Comparison of ENCODE assay signal across 16 cellular contexts in genomic region chr12:27751386-27752047, GRCh38. TPM values are rescaled to one million over a fixed set of nuclear protein-coding genes. Genes with fewer than 3 reads are reported as not detected.
DNase-seq lines count a peak whose midpoint lies in the region; ATAC-seq and TF ChIP-seq lines count a peak whose summit lies in the region.
"Had no signal": no experiment of that assay in that cellular context is flagged by ENCODE, and none has a peak within 500 bp of the region (broad histone marks: within the 10 kb centered on the region; RNA-seq: fewer than 3 reads in every experiment).

No MANE protein-coding gene starts in this region.

- H3K4me1 ChIP-seq in liver (ENCODE audit: control insufficient read depth in 4 of 4, insufficient read depth in 4 of 4, low read length in 3 of 4), result peaks cover 3 to 30% (median 8%) of the 10 kb centered on the region in 4 donors
- H3K4me1 ChIP-seq: BLaER1 had no signal

- H3K27me3 Mint-ChIP-seq in WTC11 (ENCODE audit: low read depth), result no peaks in the 10 kb centered on the region
- H3K27me3 Mint-ChIP-seq: activated B cell treated with CpG ODN at 0.5 μM for 24 hours; central memory CD8-positive, alpha-beta T cell; natural killer cell treated with Interleukin-12 subunit alpha and Interleukin-12 subunit beta and Interleukin-15 and Interleukin-18, amount 100 ng/mL, for 72 hours had no signal

- no peak overlapping the region for H3K4me3 Mint-ChIP-seq in WTC11
- H3K4me3 Mint-ChIP-seq: activated B cell treated with CpG ODN at 0.5 μM for 24 hours; central memory CD8-positive, alpha-beta T cell; natural killer cell treated with Interleukin-12 subunit alpha and Interleukin-12 subunit beta and Interleukin-15 and Interleukin-18, amount 100 ng/mL, for 72 hours had no signal

- H3K36me3 Mint-ChIP-seq in WTC11, result peaks cover 14% of the 10 kb centered on the region

- H3K4me3 ChIP-seq in liver (ENCODE audit: low read depth in 1 of 3, low read length in 3 of 3), result no peak overlapping the region
- H3K4me3 ChIP-seq: BLaER1 had no signal

- no peaks in the 10 kb centered on the region for H3K9me3 ChIP-seq in liver (ENCODE audit: control insufficient read depth in 4 of 4, low read length in 3 of 4)
- H3K9me3 ChIP-seq: BLaER1 had no signal

- no peaks in the 10 kb centered on the region for H3K9me3 Mint-ChIP-seq in WTC11
- H3K9me3 Mint-ChIP-seq: activated B cell treated with CpG ODN at 0.5 μM for 24 hours; activated T-helper 2 cell treated with anti-CD3 and anti-CD28 coated beads, Interferon-gamma antibody, Interleukin-2, Interleukin-4, amounts not matched to agents 10 μg/mL and 5 μg/mL and 100 μg/mL, durations not matched to agents 14 hours and 24 hours and 36 hours; central memory CD8-positive, alpha-beta T cell; natural killer cell treated with Interleukin-12 subunit alpha and Interleukin-12 subunit beta and Interleukin-15 and Interleukin-18, amount 100 ng/mL, for 72 hours had no signal

- peaks cover 0 to 6% (median 1%) of the 10 kb centered on the region in 4 donors for H3K36me3 ChIP-seq in liver (ENCODE audit: control insufficient read depth in 4 of 4, insufficient read depth in 3 of 4, low read depth in 1 of 4, low read length in 3 of 4)

- no peak for TF ChIP-seq CTCF in C4-2B (conservative IDR thresholded peaks at IDR 0.05)
- TF ChIP-seq CTCF in WTC11 (IDR thresholded peaks at IDR 0.05), result no peak
- no peak for TF ChIP-seq CTCF in liver (IDR thresholded peaks at IDR 0.05; ENCODE audit: low read depth, low read length, missing input control)

- H3K27ac Mint-ChIP-seq in WTC11, result no peak overlapping the region
- H3K27ac Mint-ChIP-seq: activated B cell treated with CpG ODN at 0.5 μM for 24 hours; activated T-helper 2 cell treated with anti-CD3 and anti-CD28 coated beads, Interferon-gamma antibody, Interleukin-2, Interleukin-4, amounts not matched to agents 10 μg/mL and 5 μg/mL and 100 μg/mL, durations not matched to agents 14 hours and 24 hours and 36 hours; natural killer cell treated with Interleukin-12 subunit alpha and Interleukin-12 subunit beta and Interleukin-15 and Interleukin-18, amount 100 ng/mL, for 72 hours had no signal

- H3K27me3 ChIP-seq in liver (ENCODE audit: control insufficient read depth in 4 of 4, insufficient read depth in 4 of 4, low read length in 3 of 4), result no peaks in the 10 kb centered on the region
- H3K27me3 ChIP-seq: BLaER1 had no signal

- POLR2A ChIA-PET in WTC11 (lab: Charles Lee), result no interaction called here

- DNase-seq in NCI-H1105 (lab: John Stamatoyannopoulos, UW) (peak; percentile 15), WTC11 (ENCODE audit: low spot score) (no peak), activated gamma-delta T cell (lab: John Stamatoyannopoulos, UW) (no peak), globus pallidus (ENCODE audit: low spot score) (no peak)
- DNase-seq in activated CD8-positive, alpha-beta memory T cell treated with anti-CD3 and anti-CD28 coated beads for 24 hours, result no peak
- DNase-seq in activated naive CD4-positive, alpha-beta T cell (lab: John Stamatoyannopoulos, UW), result no peak
- DNase-seq: activated B cell treated with CpG ODN at 0.5 μM for 24 hours, NCI-H1417 treated with DMSO at 0.1 percent for 48 hours, SIG-M5 had no signal

- peak overlapping the region; percentile 78 for H3K27ac ChIP-seq in C4-2B
- H3K27ac ChIP-seq in liver (ENCODE audit: low read depth in 1 of 2, low read length in 2 of 2), result peak overlapping the region; percentile 52 to 57
- H3K27ac ChIP-seq: BLaER1 had no signal

- CTCF ChIA-PET in WTC11 (lab: Charles Lee), result interaction anchor here (1.3 kb wide), 1 partner anchor 19 kb away, joined by 5 read pairs; no protein-coding TSS in a partner anchor

- 56% methylated on average over 15 of the region's 15 CpGs for whole genome bisulfite sequencing in liver

- no peak for ATAC-seq in WTC11
- ATAC-seq: natural killer cell treated with Interleukin-12 subunit alpha and Interleukin-12 subunit beta and Interleukin-15 and Interleukin-18, amount 100 ng/mL, for 72 hours had no signal

- no peaks in the 10 kb centered on the region for H3K4me1 Mint-ChIP-seq in WTC11
- H3K4me1 Mint-ChIP-seq: activated B cell treated with CpG ODN at 0.5 μM for 24 hours had no signal

- TF ChIP-seq RAD21 in liver (IDR thresholded peaks at IDR 0.05), result no peak

- no peak overlapping the region for H3K9ac ChIP-seq in liver (ENCODE audit: low read depth in 1 of 2, low read length in 2 of 2)
- H3K9ac ChIP-seq: BLaER1 had no signal

TF ChIP-seq in WTC11, 78 proteins besides CTCF, POLR2A, EP300 and RAD21:
- TF ChIP-seq KAT7 (CRISPR knock-in tag; IDR thresholded peaks at IDR 0.05; ENCODE audit: borderline replicate concordance) (no peak), ZSCAN18 (CRISPR knock-in tag; IDR thresholded peaks at IDR 0.05) (no peak), NFE2L1 (CRISPR knock-in tag; IDR thresholded peaks at IDR 0.05) (0 out of 2 replicates have a peak, but pooled peaks have one; percentile 36)
TF ChIP-seq in WTC11: peak in this region for 1.

TF ChIP-seq in liver, 16 proteins besides CTCF, POLR2A, EP300 and RAD21:
- peak; percentile 36 for TF ChIP-seq YY1 (IDR thresholded peaks at IDR 0.05)
- peak; percentile 62 for TF ChIP-seq ZBTB33 (IDR thresholded peaks at IDR 0.05)
- no peak for TF ChIP-seq TAF1 (conservative IDR thresholded peaks at IDR 0.05)
- peak; percentile 70 for TF ChIP-seq FOXA2 (IDR thresholded peaks at IDR 0.05)
- peak; percentile 57 to 66 for TF ChIP-seq HNF4A (conservative IDR thresholded peaks at IDR 0.05)
- peak; percentile 73 for TF ChIP-seq FOXA1 (IDR thresholded peaks at IDR 0.05)
- peak in 1 of 2 donors; percentile 53 for TF ChIP-seq EGR1 (IDR thresholded peaks at IDR 0.05; ENCODE audit: low read depth in 2 of 2)
- no peak for TF ChIP-seq GABPA (IDR thresholded peaks at IDR 0.05 in 1 of 2, conservative IDR thresholded peaks at IDR 0.05 in 1 of 2)
- peak; percentile 63 to 71 for TF ChIP-seq JUND (IDR thresholded peaks at IDR 0.05)
- TF ChIP-seq HNF4G (IDR thresholded peaks at IDR 0.05), result no peak
- TF ChIP-seq, protein P1, sequence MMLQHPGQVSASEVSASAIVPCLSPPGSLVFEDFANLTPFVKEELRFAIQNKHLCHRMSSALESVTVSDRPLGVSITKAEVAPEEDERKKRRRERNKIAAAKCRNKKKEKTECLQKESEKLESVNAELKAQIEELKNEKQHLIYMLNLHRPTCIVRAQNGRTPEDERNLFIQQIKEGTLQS (IDR thresholded peaks at IDR 0.05), result peak; percentile 32
- TF ChIP-seq, protein P2, sequence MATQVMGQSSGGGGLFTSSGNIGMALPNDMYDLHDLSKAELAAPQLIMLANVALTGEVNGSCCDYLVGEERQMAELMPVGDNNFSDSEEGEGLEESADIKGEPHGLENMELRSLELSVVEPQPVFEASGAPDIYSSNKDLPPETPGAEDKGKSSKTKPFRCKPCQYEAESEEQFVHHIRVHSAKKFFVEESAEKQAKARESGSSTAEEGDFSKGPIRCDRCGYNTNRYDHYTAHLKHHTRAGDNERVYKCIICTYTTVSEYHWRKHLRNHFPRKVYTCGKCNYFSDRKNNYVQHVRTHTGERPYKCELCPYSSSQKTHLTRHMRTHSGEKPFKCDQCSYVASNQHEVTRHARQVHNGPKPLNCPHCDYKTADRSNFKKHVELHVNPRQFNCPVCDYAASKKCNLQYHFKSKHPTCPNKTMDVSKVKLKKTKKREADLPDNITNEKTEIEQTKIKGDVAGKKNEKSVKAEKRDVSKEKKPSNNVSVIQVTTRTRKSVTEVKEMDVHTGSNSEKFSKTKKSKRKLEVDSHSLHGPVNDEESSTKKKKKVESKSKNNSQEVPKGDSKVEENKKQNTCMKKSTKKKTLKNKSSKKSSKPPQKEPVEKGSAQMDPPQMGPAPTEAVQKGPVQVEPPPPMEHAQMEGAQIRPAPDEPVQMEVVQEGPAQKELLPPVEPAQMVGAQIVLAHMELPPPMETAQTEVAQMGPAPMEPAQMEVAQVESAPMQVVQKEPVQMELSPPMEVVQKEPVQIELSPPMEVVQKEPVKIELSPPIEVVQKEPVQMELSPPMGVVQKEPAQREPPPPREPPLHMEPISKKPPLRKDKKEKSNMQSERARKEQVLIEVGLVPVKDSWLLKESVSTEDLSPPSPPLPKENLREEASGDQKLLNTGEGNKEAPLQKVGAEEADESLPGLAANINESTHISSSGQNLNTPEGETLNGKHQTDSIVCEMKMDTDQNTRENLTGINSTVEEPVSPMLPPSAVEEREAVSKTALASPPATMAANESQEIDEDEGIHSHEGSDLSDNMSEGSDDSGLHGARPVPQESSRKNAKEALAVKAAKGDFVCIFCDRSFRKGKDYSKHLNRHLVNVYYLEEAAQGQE (IDR thresholded peaks at IDR 0.05), result no peak
- peak; percentile 29 for TF ChIP-seq SP1 (IDR thresholded peaks at IDR 0.05)
- no peak for TF ChIP-seq NR2F2 (IDR thresholded peaks at IDR 0.05)
- TF ChIP-seq, protein P3, sequence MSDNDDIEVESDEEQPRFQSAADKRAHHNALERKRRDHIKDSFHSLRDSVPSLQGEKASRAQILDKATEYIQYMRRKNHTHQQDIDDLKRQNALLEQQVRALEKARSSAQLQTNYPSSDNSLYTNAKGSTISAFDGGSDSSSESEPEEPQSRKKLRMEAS (IDR thresholded peaks at IDR 0.05), result peak; percentile 64
- peak; percentile 33 to 81 for TF ChIP-seq RXRA (IDR thresholded peaks at IDR 0.05)

RNA-seq across cellular contexts. Expression of gene KLHL42, which starts 28.5 kb away (rescaled TPM):
- 20.7 to 24.2 TPM (median 23.2 TPM) in 3 replicates for total RNA-seq in WTC11 (2021)
- total RNA-seq in liver, result 10 to 100 TPM in 1 of 2 donors, 1 to 10 TPM in 1; 8.8 to 13.4 TPM
- 1 to 10 TPM; 3.6 to 4.1 TPM for polyA plus RNA-seq in liver

RNA-seq across cellular contexts. Expression of gene MANSC4, which starts 28.5 kb away (rescaled TPM):
- total RNA-seq in WTC11 (2021) (not detected in 3 replicates), liver (not detected)
- not detected for polyA plus RNA-seq in liver
- total RNA-seq: activated B cell treated with CpG ODN at 0.5 μM for 24 hours; activated T-helper 2 cell treated with anti-CD3 and anti-CD28 coated beads, Interferon-gamma antibody, Interleukin-2, Interleukin-4, amounts not matched to agents 10 μg/mL and 5 μg/mL and 100 μg/mL, durations not matched to agents 14 hours and 24 hours and 36 hours; natural killer cell treated with Interleukin-12 subunit alpha and Interleukin-12 subunit beta and Interleukin-15 and Interleukin-18, amount 100 ng/mL, for 72 hours; skeletal muscle tissue had no signal

RNA-seq across cellular contexts. Expression of gene MRPS35, which starts 40.9 kb away (rescaled TPM):
- total RNA-seq in WTC11 (2021) (42.7 to 43.5 TPM (median 43.0 TPM) in 3 replicates), liver (10 to 100 TPM; 27.4 to 64.3 TPM)
- polyA plus RNA-seq in liver, result 10 to 100 TPM; 46.9 to 51.9 TPM

RNA-seq across cellular contexts. Expression of gene REP15, which starts 55.3 kb away (rescaled TPM):
- total RNA-seq in WTC11 (2021) (0.26 TPM in 1 of 3 replicates, not detected in the others), liver (1 to 10 TPM; 1.1 to 2.1 TPM)
- polyA plus RNA-seq in liver, result under 1 TPM; 0.58 to 0.94 TPM
